ENCODE assay signal across 8 cellular contexts in genomic region chr4:105146286-105147219, GRCh38. TPM values are rescaled to one million over a fixed set of nuclear protein-coding genes. Genes with fewer than 3 reads are reported as not detected.
DNase-seq lines count a peak whose midpoint lies in the region; ATAC-seq and TF ChIP-seq lines count a peak whose summit lies in the region.

Gene TET2 (plus strand): TSS chr4:105146876. CDS start chr4:105233943, 87,067 bp downstream.

- no peaks in the 10 kb centered on the region for H3K27me3 Mint-ChIP-seq in Calu3 (ENCODE audit: unreplicated experiment)

- H3K4me3 ChIP-seq in HUES6 (ENCODE audit: low read depth, low read length): peak within 1 kb of the TSS; percentile 84
- H3K4me3 ChIP-seq in OCI-LY7 (ENCODE audit: low read depth, low read length, poor library complexity, severe bottlenecking): peak within 1 kb of the TSS; percentile 57
- H3K4me3 ChIP-seq in epithelial cell of esophagus (ENCODE audit: low read length): peak within 1 kb of the TSS; percentile 92
- H3K4me3 ChIP-seq in mononuclear cell (ENCODE audit: low read length): peak within 1 kb of the TSS; percentile 100

- H3K9ac ChIP-seq in HUES6 (ENCODE audit: low read length): peak within 1 kb of the TSS; percentile 88

- peak; percentile 69 for DNase-seq in Calu3
- peak; percentile 50 for DNase-seq in OCI-LY7 (ENCODE audit: low spot score)
- DNase-seq in activated T-cell treated with anti-CD3 and anti-CD28 coated beads for 24 hours (ENCODE audit: low read depth): peak; percentile 74
- DNase-seq in epithelial cell of esophagus (ENCODE audit: low read depth): peak; percentile 90
- DNase-seq in stimulated activated CD8-positive, alpha-beta memory T cell treated with anti-CD3 and anti-CD28 coated beads, Interleukin-2, amount 100 ng/mL, for 1 hour (ENCODE audit: low read depth in 2 of 2): peak; percentile 60 to 63

- H3K4me3 Mint-ChIP-seq in Calu3 (ENCODE audit: low read depth, unreplicated experiment): peak within 1 kb of the TSS; percentile 99

- intact Hi-C loops in Calu3 (cut with micrococcal nuclease; ENCODE audit: unreplicated experiment) (loop anchor here (5.0 kb wide), 2 partner anchors 214 to 326 kb away; partner anchors contain the start of gene PPA2), OCI-LY7 (cut with micrococcal nuclease; ENCODE audit: unreplicated experiment) (loop anchor here (5.0 kb wide), 1 partner anchor 424 kb away; no protein-coding TSS in a partner anchor)

- POLR2A ChIA-PET in OCI-LY7 (lab: Charles Lee): no interaction called here

- peaks cover 96% of the 10 kb centered on the region for H3K27me3 ChIP-seq in HUES6 (ENCODE audit: control insufficient read depth, insufficient read depth, low read length)
- H3K27me3 ChIP-seq in mononuclear cell (ENCODE audit: insufficient read depth, low read length): no peaks in the 10 kb centered on the region

- peak within 1 kb of the TSS; percentile 52 for H3K4me2 ChIP-seq in OCI-LY7 (ENCODE audit: low read length)

- no peaks in the 10 kb centered on the region for H3K79me2 ChIP-seq in OCI-LY7 (ENCODE audit: insufficient read depth, low read depth, low read length)

- peaks cover 5% of the 10 kb centered on the region for H3K4me1 Mint-ChIP-seq in Calu3 (ENCODE audit: low read depth, unreplicated experiment)

- H3K9me3 Mint-ChIP-seq in Calu3 (ENCODE audit: low read depth, unreplicated experiment): no peaks in the 10 kb centered on the region

- no peaks in the 10 kb centered on the region for H3K9me2 ChIP-seq in OCI-LY7 (ENCODE audit: insufficient read depth, low read length)

- no peaks in the 10 kb centered on the region for H3K36me3 ChIP-seq in HUES6 (ENCODE audit: control insufficient read depth, insufficient read depth, low read length)
- H3K36me3 ChIP-seq in OCI-LY7 (ENCODE audit: insufficient read depth, low read length): no peaks in the 10 kb centered on the region

- H3K9me3 ChIP-seq in HUES6 (ENCODE audit: control insufficient read depth, insufficient read depth, low read depth, low read length) (no peaks in the 10 kb centered on the region), OCI-LY7 (ENCODE audit: low read length) (no peaks in the 10 kb centered on the region), mononuclear cell (ENCODE audit: low read depth, low read length) (no peaks in the 10 kb centered on the region)

- peaks cover 4% of the 10 kb centered on the region; the same call in 1 of the 2 replicates for H4K20me1 ChIP-seq in OCI-LY7 (ENCODE audit: insufficient read depth, low read length)

- peak within 1 kb of the TSS; percentile 100 for H3K27ac Mint-ChIP-seq in Calu3 (ENCODE audit: unreplicated experiment)

- CTCF ChIA-PET in Calu3 (lab: Charles Lee) (no interaction called here), OCI-LY7 (lab: Charles Lee; ENCODE audit: unreplicated experiment) (no interaction called here)

- TF ChIP-seq CTCF in Calu3 (IDR thresholded peaks at IDR 0.05; ENCODE audit: unreplicated experiment): no peak
- no peak for TF ChIP-seq CTCF in OCI-LY7 (conservative IDR thresholded peaks at IDR 0.05; ENCODE audit: low read length)
- no peak for TF ChIP-seq CTCF in epithelial cell of esophagus (IDR thresholded peaks at IDR 0.05; ENCODE audit: insufficient read depth, low read depth, low read length, missing control alignments)

- ATAC-seq in GM21515 (IDR thresholded peaks at IDR 0.05; ENCODE audit: unreplicated experiment): peak; percentile 82

- BruUV-seq in Calu3 (replicated peaks; lab: Mats Ljungman, UMichigan) (TSS peak; percentile 58), OCI-LY7 (replicated peaks; lab: Mats Ljungman, UMichigan) (no TSS peak)

- peak within 1 kb of the TSS; percentile 32; the same call in 1 of the 2 replicates for H2AFZ ChIP-seq in OCI-LY7 (ENCODE audit: low read length)

- H3K27ac ChIP-seq in HUES6 (ENCODE audit: low read depth, low read length) (no peak within 1 kb of the TSS), OCI-LY7 (ENCODE audit: low read depth, low read length, poor library complexity, severe bottlenecking) (no peak within 1 kb of the TSS)

- H3K36me3 Mint-ChIP-seq in Calu3 (ENCODE audit: insufficient read depth, unreplicated experiment): peaks cover 32% of the 10 kb centered on the region

- H3K4me1 ChIP-seq in HUES6 (ENCODE audit: control insufficient read depth, insufficient read depth, low read length) (no peaks in the 10 kb centered on the region), OCI-LY7 (ENCODE audit: insufficient read depth, low read length, poor library complexity, severe bottlenecking) (peaks cover 10% of the 10 kb centered on the region), mononuclear cell (ENCODE audit: insufficient read depth, low read length) (peaks cover 41% of the 10 kb centered on the region)

RNA-seq across cellular contexts. Expression of gene TET2, which starts in this region (rescaled TPM):
- 19.2 and 20.4 TPM in 2 replicates for total RNA-seq in Calu3 (2022)
- total RNA-seq in OCI-LY7 (2014; rRNA removed; shearing (Covaris generic)): 0.19 and 0.21 TPM in 2 replicates
- total RNA-seq in OCI-LY7 (2022): not detected in 2 replicates
- total RNA-seq in mononuclear cell: 99.1 TPM

Comparison
In these comparisons a context has a peak if more than half of its experiments do, and no peak if none do; other contexts are left out.
1. RNA of gene TET2 (total RNA-seq): 99.1 TPM in mononuclear cell (single experiment) and 19.2 to 20.4 TPM in Calu3; 0.19 to 0.21 TPM in OCI-LY7; every median in the first group is over 10 times any median in the second.
2. Peak in DNase-seq, H3K4me3 ChIP-seq and H3K4me2 ChIP-seq in OCI-LY7; RNA of the gene not detected or under 1 TPM.
3. Peak in every context shown above with its lines, with median percentiles within 50 percentile points of each other: DNase-seq and H3K4me3 ChIP-seq.